1 cellular context compared by ENCODE assay signal in genomic region chr2:55408098-55408882, GRCh38.
TF ChIP-seq lines count a peak whose summit lies in the region.

No MANE protein-coding gene starts in this region.

TF ChIP-seq in GM23338, 12 proteins besides CTCF, POLR2A, EP300 and RAD21 (continued from another document):
- TF ChIP-seq POLR2AphosphoS5 (IDR thresholded peaks at IDR 0.05; ENCODE audit: low read depth) (no peak), NANOG (IDR thresholded peaks at IDR 0.05; ENCODE audit: borderline replicate concordance) (no peak), EZH2phosphoT487 (IDR thresholded peaks at IDR 0.05; ENCODE audit: unreplicated experiment) (no peak), ZNF114 (CRISPR knock-in tag; IDR thresholded peaks at IDR 0.05) (no peak)
